In genomic region chr2:24009680-24010476, GRCh38 we compare ENCODE assay signal across 1 cellular context.
TF ChIP-seq lines count a peak whose summit lies in the region.

MFSD2B (plus strand) TSS chr2:24010085; CDS start chr2:24010097, 12 bp downstream.

TF ChIP-seq in H1, 55 proteins besides CTCF, POLR2A, EP300 and RAD21:
- TF ChIP-seq SUZ12 (IDR thresholded peaks at IDR 0.05; ENCODE audit: low read length): peak; percentile 35; the same call in 1 of the 2 replicates
- TF ChIP-seq EZH2 (IDR thresholded peaks at IDR 0.05; ENCODE audit: low read depth, low read length, severe bottlenecking): no peak
- TF ChIP-seq SAP30 (IDR thresholded peaks at IDR 0.05; ENCODE audit: insufficient read depth, insufficient replicate concordance, low read length): no peak
- peak; percentile 75 for TF ChIP-seq E2F6 (IDR thresholded peaks at IDR 0.05)
- TF ChIP-seq RXRA (IDR thresholded peaks at IDR 0.05; ENCODE audit: insufficient read depth, low read depth, low read length): no peak
- TF ChIP-seq CREB1 (IDR thresholded peaks at IDR 0.05): no peak
- no peak for TF ChIP-seq SRF (IDR thresholded peaks at IDR 0.05; ENCODE audit: low read depth, low read length)
- peak; percentile 59 for TF ChIP-seq PHF8 (conservative IDR thresholded peaks at IDR 0.05; ENCODE audit: low read depth, low read length)
- TF ChIP-seq CBX8 (IDR thresholded peaks at IDR 0.05; ENCODE audit: borderline replicate concordance, low read depth, low read length): no peak
- peak; percentile 84 for TF ChIP-seq YY1 (IDR thresholded peaks at IDR 0.05; ENCODE audit: low read depth, low read length)
- peak; percentile 46; the same call in 1 of the 2 replicates for TF ChIP-seq GABPA (IDR thresholded peaks at IDR 0.05; ENCODE audit: borderline replicate concordance, insufficient read depth, low read length)
- TF ChIP-seq CEBPB (IDR thresholded peaks at IDR 0.05; ENCODE audit: low read depth, low read length): 0 out of 2 replicates have a peak, but pooled peaks have one; percentile 16
- TF ChIP-seq POU5F1 (IDR thresholded peaks at IDR 0.05; ENCODE audit: low read depth, low read length): no peak
- no peak for TF ChIP-seq HDAC6 (IDR thresholded peaks at IDR 0.05; ENCODE audit: low read depth, low read length)
- TF ChIP-seq KDM4A (IDR thresholded peaks at IDR 0.05; ENCODE audit: low read depth, low read length, severe bottlenecking): peak; percentile 55
- no peak for TF ChIP-seq SP2 (IDR thresholded peaks at IDR 0.05; ENCODE audit: low read length)
- TF ChIP-seq ASH2L (IDR thresholded peaks at IDR 0.05; ENCODE audit: low read length): peak; percentile 48
- TF ChIP-seq ZNF274 (IDR thresholded peaks at IDR 0.05; ENCODE audit: borderline replicate concordance, extremely low read depth, low read length): no peak
- TF ChIP-seq TAF1 (IDR thresholded peaks at IDR 0.05; ENCODE audit: low read depth, low read length): peak; percentile 68
- peak; percentile 10 for TF ChIP-seq TAF7 (optimal IDR thresholded peaks at IDR 0.05; ENCODE audit: borderline replicate concordance, low read depth, low read length)
- no peak; the same call in 1 of the 2 replicates for TF ChIP-seq RBBP5 (IDR thresholded peaks at IDR 0.05; ENCODE audit: borderline replicate concordance, low read depth, low read length)
